In the genomic region with DNA sequence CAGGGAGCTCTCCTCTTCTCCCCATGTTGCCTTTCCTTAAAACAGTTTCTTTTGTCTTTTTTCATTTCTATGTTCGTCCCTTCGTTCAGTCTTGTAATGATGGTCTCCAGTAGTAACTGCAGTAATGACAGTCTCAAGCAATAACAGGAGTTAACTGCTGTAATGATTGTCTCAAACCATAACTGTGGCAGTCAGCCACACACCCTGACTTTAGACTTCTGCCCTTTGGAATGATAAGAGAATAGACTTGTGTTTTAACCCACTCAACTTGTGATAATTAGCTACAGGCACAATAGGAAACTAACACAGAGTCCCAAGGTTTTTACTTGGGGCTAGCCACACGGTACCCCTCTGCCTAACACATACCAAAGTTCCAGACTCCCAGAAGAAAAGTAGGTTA, we compare ENCODE assay signal across 1 cellular context.
TF ChIP-seq lines count a peak whose summit lies in the region.

No MANE protein-coding gene starts in this region.

TF ChIP-seq in GM23338, 12 proteins besides CTCF, POLR2A, EP300 and RAD21:
- TF ChIP-seq, protein P1, sequence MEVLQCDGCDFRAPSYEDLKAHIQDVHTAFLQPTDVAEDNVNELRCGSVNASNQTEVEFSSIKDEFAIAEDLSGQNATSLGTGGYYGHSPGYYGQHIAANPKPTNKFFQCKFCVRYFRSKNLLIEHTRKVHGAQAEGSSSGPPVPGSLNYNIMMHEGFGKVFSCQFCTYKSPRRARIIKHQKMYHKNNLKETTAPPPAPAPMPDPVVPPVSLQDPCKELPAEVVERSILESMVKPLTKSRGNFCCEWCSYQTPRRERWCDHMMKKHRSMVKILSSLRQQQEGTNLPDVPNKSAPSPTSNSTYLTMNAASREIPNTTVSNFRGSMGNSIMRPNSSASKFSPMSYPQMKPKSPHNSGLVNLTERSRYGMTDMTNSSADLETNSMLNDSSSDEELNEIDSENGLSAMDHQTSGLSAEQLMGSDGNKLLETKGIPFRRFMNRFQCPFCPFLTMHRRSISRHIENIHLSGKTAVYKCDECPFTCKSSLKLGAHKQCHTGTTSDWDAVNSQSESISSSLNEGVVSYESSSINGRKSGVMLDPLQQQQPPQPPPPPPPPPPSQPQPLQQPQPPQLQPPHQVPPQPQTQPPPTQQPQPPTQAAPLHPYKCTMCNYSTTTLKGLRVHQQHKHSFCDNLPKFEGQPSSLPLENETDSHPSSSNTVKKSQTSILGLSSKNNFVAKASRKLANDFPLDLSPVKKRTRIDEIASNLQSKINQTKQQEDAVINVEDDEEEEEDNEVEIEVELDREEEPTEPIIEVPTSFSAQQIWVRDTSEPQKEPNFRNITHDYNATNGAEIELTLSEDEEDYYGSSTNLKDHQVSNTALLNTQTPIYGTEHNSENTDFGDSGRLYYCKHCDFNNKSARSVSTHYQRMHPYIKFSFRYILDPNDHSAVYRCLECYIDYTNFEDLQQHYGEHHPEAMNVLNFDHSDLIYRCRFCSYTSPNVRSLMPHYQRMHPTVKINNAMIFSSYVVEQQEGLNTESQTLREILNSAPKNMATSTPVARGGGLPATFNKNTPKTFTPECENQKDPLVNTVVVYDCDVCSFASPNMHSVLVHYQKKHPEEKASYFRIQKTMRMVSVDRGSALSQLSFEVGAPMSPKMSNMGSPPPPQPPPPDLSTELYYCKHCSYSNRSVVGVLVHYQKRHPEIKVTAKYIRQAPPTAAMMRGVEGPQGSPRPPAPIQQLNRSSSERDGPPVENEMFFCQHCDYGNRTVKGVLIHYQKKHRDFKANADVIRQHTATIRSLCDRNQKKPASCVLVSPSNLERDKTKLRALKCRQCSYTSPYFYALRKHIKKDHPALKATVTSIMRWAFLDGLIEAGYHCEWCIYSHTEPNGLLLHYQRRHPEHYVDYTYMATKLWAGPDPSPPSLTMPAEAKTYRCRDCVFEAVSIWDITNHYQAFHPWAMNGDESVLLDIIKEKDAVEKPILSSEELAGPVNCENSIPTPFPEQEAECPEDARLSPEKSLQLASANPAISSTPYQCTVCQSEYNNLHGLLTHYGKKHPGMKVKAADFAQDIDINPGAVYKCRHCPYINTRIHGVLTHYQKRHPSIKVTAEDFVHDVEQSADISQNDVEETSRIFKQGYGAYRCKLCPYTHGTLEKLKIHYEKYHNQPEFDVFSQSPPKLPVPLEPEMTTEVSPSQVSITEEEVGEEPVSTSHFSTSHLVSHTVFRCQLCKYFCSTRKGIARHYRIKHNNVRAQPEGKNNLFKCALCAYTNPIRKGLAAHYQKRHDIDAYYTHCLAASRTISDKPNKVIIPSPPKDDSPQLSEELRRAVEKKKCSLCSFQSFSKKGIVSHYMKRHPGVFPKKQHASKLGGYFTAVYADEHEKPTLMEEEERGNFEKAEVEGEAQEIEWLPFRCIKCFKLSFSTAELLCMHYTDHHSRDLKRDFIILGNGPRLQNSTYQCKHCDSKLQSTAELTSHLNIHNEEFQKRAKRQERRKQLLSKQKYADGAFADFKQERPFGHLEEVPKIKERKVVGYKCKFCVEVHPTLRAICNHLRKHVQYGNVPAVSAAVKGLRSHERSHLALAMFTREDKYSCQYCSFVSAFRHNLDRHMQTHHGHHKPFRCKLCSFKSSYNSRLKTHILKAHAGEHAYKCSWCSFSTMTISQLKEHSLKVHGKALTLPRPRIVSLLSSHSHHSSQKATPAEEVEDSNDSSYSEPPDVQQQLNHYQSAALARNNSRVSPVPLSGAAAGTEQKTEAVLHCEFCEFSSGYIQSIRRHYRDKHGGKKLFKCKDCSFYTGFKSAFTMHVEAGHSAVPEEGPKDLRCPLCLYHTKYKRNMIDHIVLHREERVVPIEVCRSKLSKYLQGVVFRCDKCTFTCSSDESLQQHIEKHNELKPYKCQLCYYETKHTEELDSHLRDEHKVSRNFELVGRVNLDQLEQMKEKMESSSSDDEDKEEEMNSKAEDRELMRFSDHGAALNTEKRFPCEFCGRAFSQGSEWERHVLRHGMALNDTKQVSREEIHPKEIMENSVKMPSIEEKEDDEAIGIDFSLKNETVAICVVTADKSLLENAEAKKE (CRISPR knock-in tag; IDR thresholded peaks at IDR 0.05) = no peak
- TF ChIP-seq CREB1 (CRISPR knock-in tag; IDR thresholded peaks at IDR 0.05; ENCODE audit: low read depth) (no peak), STAT1 (IDR thresholded peaks at IDR 0.05; ENCODE audit: unreplicated experiment) (no peak), EZH2phosphoT487 (IDR thresholded peaks at IDR 0.05; ENCODE audit: unreplicated experiment) (no peak), ZNF331 (CRISPR knock-in tag; IDR thresholded peaks at IDR 0.05; ENCODE audit: low read depth) (no peak), POLR2AphosphoS5 (IDR thresholded peaks at IDR 0.05; ENCODE audit: low read depth) (no peak), NANOG (IDR thresholded peaks at IDR 0.05; ENCODE audit: borderline replicate concordance) (no peak), JUNB (IDR thresholded peaks at IDR 0.05; ENCODE audit: unreplicated experiment) (no peak), ZNF114 (CRISPR knock-in tag; IDR thresholded peaks at IDR 0.05) (no peak), EZH2 (IDR thresholded peaks at IDR 0.05; ENCODE audit: low read depth, unreplicated experiment) (no peak)
- TF ChIP-seq, protein P2, sequence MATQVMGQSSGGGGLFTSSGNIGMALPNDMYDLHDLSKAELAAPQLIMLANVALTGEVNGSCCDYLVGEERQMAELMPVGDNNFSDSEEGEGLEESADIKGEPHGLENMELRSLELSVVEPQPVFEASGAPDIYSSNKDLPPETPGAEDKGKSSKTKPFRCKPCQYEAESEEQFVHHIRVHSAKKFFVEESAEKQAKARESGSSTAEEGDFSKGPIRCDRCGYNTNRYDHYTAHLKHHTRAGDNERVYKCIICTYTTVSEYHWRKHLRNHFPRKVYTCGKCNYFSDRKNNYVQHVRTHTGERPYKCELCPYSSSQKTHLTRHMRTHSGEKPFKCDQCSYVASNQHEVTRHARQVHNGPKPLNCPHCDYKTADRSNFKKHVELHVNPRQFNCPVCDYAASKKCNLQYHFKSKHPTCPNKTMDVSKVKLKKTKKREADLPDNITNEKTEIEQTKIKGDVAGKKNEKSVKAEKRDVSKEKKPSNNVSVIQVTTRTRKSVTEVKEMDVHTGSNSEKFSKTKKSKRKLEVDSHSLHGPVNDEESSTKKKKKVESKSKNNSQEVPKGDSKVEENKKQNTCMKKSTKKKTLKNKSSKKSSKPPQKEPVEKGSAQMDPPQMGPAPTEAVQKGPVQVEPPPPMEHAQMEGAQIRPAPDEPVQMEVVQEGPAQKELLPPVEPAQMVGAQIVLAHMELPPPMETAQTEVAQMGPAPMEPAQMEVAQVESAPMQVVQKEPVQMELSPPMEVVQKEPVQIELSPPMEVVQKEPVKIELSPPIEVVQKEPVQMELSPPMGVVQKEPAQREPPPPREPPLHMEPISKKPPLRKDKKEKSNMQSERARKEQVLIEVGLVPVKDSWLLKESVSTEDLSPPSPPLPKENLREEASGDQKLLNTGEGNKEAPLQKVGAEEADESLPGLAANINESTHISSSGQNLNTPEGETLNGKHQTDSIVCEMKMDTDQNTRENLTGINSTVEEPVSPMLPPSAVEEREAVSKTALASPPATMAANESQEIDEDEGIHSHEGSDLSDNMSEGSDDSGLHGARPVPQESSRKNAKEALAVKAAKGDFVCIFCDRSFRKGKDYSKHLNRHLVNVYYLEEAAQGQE (IDR thresholded peaks at IDR 0.05; ENCODE audit: unreplicated experiment) = no peak
- TF ChIP-seq, protein P3, sequence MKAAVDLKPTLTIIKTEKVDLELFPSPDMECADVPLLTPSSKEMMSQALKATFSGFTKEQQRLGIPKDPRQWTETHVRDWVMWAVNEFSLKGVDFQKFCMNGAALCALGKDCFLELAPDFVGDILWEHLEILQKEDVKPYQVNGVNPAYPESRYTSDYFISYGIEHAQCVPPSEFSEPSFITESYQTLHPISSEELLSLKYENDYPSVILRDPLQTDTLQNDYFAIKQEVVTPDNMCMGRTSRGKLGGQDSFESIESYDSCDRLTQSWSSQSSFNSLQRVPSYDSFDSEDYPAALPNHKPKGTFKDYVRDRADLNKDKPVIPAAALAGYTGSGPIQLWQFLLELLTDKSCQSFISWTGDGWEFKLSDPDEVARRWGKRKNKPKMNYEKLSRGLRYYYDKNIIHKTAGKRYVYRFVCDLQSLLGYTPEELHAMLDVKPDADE (IDR thresholded peaks at IDR 0.05) = no peak
TF ChIP-seq in GM23338: peak in this region for 0.
